In the genomic region with DNA sequence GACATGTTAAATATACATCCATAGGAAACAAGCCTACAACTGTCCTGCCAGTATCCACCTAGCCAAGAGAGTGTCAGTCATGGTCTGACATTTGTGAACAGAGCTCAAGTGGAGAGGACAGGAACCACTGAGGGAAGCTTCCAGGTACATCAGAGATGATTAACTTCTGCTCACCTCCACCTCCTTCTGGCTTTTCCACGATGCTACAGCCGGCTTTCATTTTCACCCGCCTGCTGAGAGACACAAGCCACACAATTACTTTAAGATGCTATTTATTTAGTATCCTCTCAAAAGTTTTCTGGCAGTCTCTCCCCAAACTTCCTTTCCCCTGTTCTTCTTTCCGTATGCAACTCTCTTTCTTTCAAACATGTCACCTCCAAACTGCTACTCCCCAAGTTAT, we compare ENCODE assay signal across 12 cellular contexts. TPM values are rescaled to one million over a fixed set of nuclear protein-coding genes. Genes with fewer than 3 reads are reported as not detected.
DNase-seq lines count a peak whose midpoint lies in the region; ATAC-seq and TF ChIP-seq lines count a peak whose summit lies in the region.
"Had no signal": no experiment of that assay in that cellular context is flagged by ENCODE, and none has a peak within 500 bp of the region (broad histone marks: within the 10 kb centered on the region; RNA-seq: fewer than 3 reads in every experiment).

No MANE protein-coding gene starts in this region.

- TF ChIP-seq CTCF in KMS-11 (conservative IDR thresholded peaks at IDR 0.05; ENCODE audit: low read depth, low read length) (peak; percentile 71), brain microvascular endothelial cell (IDR thresholded peaks at IDR 0.05; ENCODE audit: low read depth, low read length, missing control alignments) (peak; percentile 23), neural cell (IDR thresholded peaks at IDR 0.05; ENCODE audit: poor library complexity, severe bottlenecking) (peak; percentile 32)

- in situ Hi-C loops in brain microvascular endothelial cell (cut with HindIII; ENCODE audit: low pct_ligation_motif_present, low sequenced_read_pairs) = no loop called here

- no peaks in the 10 kb centered on the region for H3F3A ChIP-seq in neural cell (ENCODE audit: insufficient read depth, low read length, poor library complexity, severe bottlenecking)

- H3K27me3 ChIP-seq in CD4-positive, alpha-beta memory T cell (ENCODE audit: insufficient read depth, low read length) = no peaks in the 10 kb centered on the region
- H3K27me3 ChIP-seq in KMS-11 (ENCODE audit: insufficient read depth, low read depth) = no peaks in the 10 kb centered on the region
- H3K27me3 ChIP-seq in brain microvascular endothelial cell (replicated peaks) = no peaks in the 10 kb centered on the region
- no peaks in the 10 kb centered on the region for H3K27me3 ChIP-seq in neural cell (ENCODE audit: insufficient read depth, low read depth, low read length)

- peaks cover 31 to 59% of the 10 kb centered on the region in 2 donors for H3K36me3 Mint-ChIP-seq in CD4-positive, alpha-beta memory T cell

- CTCF ChIA-PET in CD4-positive, alpha-beta memory T cell (lab: Charles Lee; ENCODE audit: partially characterized antibody) = interaction anchor here (0.7 to 2.2 kb wide), 5 partner anchors 9 to 48 kb away, joined by 3 to 12 read pairs (median 5); no protein-coding TSS in a partner anchor

- H3K4me2 ChIP-seq in KMS-11 = peak overlapping the region; percentile 92
- H3K4me2 ChIP-seq in neural cell (ENCODE audit: low read length) = peak overlapping the region; percentile 99

- no peak for ATAC-seq in HG02642 (IDR thresholded peaks at IDR 0.05; ENCODE audit: poor library complexity, unreplicated experiment)
- ATAC-seq in HG03342 (IDR thresholded peaks at IDR 0.05; ENCODE audit: unreplicated experiment) = no peak

- peak overlapping the region; percentile 89 to 98 (median 96) for H3K27ac Mint-ChIP-seq in CD4-positive, alpha-beta memory T cell

- H2AFZ ChIP-seq in KMS-11 (ENCODE audit: low read depth) = no peak overlapping the region
- H2AFZ ChIP-seq in neural cell (ENCODE audit: low read depth, low read length) = no peak overlapping the region

- H3K9ac ChIP-seq in KMS-11 (peak overlapping the region; percentile 73; the same call in 1 of the 2 replicates), neural cell (ENCODE audit: low read length) (peak overlapping the region; percentile 95)

- TF ChIP-seq EP300 in neural cell (conservative IDR thresholded peaks at IDR 0.05; ENCODE audit: poor library complexity, severe bottlenecking) = no peak

- peaks cover 26% of the 10 kb centered on the region for H3K36me3 ChIP-seq in CD4-positive, alpha-beta memory T cell (ENCODE audit: insufficient read depth, low read length)
- H3K36me3 ChIP-seq in KMS-11 (ENCODE audit: insufficient read depth) = peaks cover 17% of the 10 kb centered on the region; the same call in 1 of the 2 replicates
- H3K36me3 ChIP-seq in brain microvascular endothelial cell (replicated peaks) = peaks cover 47% of the 10 kb centered on the region
- peaks cover 4% of the 10 kb centered on the region for H3K36me3 ChIP-seq in neural cell (ENCODE audit: insufficient read depth, low read length)

- peaks cover 54% of the 10 kb centered on the region for H3K79me2 ChIP-seq in KMS-11 (ENCODE audit: insufficient read depth, low read depth)
- H3K79me2 ChIP-seq in neural cell (replicated peaks; ENCODE audit: insufficient read depth, low read length) = peaks cover 17% of the 10 kb centered on the region

- peaks cover 69% of the 10 kb centered on the region for H3K4me1 ChIP-seq in CD4-positive, alpha-beta memory T cell (ENCODE audit: insufficient read depth, low read length)
- H3K4me1 ChIP-seq in KMS-11 (ENCODE audit: low read depth, poor library complexity, severe bottlenecking) = peaks cover 68% of the 10 kb centered on the region

- H3K4me3 ChIP-seq in CD4-positive, alpha-beta memory T cell (ENCODE audit: low read length in 2 of 2) = no peak overlapping the region
- H3K4me3 ChIP-seq in KMS-11 (IDR thresholded peaks at IDR 0.05; ENCODE audit: insufficient read depth, low read depth, low read length) (peak overlapping the region; percentile 88), brain microvascular endothelial cell (ENCODE audit: low read depth, low read length) (peak overlapping the region; percentile 93), neural cell (ENCODE audit: low read length) (peak overlapping the region; percentile 92)

- no peak for DNase-seq in CD4-positive, alpha-beta memory T cell
- DNase-seq in brain microvascular endothelial cell (no peak), NCI-H748 treated with DMSO at 0.1 percent for 48 hours (lab: John Stamatoyannopoulos, UW) (no peak), SKM-1 (lab: John Stamatoyannopoulos, UW; ENCODE audit: unreplicated experiment) (no peak)
- DNase-seq: NCI-H1092 treated with DMSO at 0.1 percent for 48 hours, T1000 had no signal

- POLR2A ChIA-PET in CD4-positive, alpha-beta memory T cell (lab: Charles Lee; ENCODE audit: partially characterized antibody) = no interaction called here

- TF ChIP-seq RAD21 in neural cell (conservative IDR thresholded peaks at IDR 0.05) = no peak

- H3K4me1 Mint-ChIP-seq in CD4-positive, alpha-beta memory T cell = peaks cover 61 to 82% (median 72%) of the 10 kb centered on the region in 4 donors

- H3K27ac ChIP-seq in CD4-positive, alpha-beta memory T cell (ENCODE audit: low read depth, low read length) = peak overlapping the region; percentile 3
- H3K27ac ChIP-seq in KMS-11 = peak overlapping the region; percentile 51
- no peak overlapping the region for H3K27ac ChIP-seq in brain microvascular endothelial cell
- no peak overlapping the region for H3K27ac ChIP-seq in neural cell (ENCODE audit: low read length)

- H4K20me1 ChIP-seq in KMS-11 (ENCODE audit: insufficient read depth) (no peaks in the 10 kb centered on the region), neural cell (ENCODE audit: insufficient read depth) (peaks cover 3% of the 10 kb centered on the region)

- intact Hi-C loops in CD4-positive, alpha-beta memory T cell (cut with micrococcal nuclease) = loop anchor here (5.0 kb wide), 1 partner anchor 244 kb away; a partner anchor contains a TSS

- H3K27me3 Mint-ChIP-seq in CD4-positive, alpha-beta memory T cell = no peaks in the 10 kb centered on the region

- H3K9me3 Mint-ChIP-seq in CD4-positive, alpha-beta memory T cell = no peaks in the 10 kb centered on the region

- no peaks in the 10 kb centered on the region for H3K9me3 ChIP-seq in CD4-positive, alpha-beta memory T cell (ENCODE audit: control insufficient read depth in 1 of 2, low read length in 2 of 2)
- no peaks in the 10 kb centered on the region for H3K9me3 ChIP-seq in neural cell (ENCODE audit: low read length)

- peak overlapping the region; percentile 94 to 98 (median 96) for H3K4me3 Mint-ChIP-seq in CD4-positive, alpha-beta memory T cell

- H3K9me2 ChIP-seq in neural cell (ENCODE audit: insufficient read depth, low read length) = no peaks in the 10 kb centered on the region

TF ChIP-seq in neural cell, 6 proteins besides CTCF, POLR2A, EP300 and RAD21:
- no peak for TF ChIP-seq EZH2 (IDR thresholded peaks at IDR 0.05; ENCODE audit: borderline replicate concordance, insufficient read depth, low read length, poor library complexity, severe bottlenecking)
- TF ChIP-seq SMC3 (conservative IDR thresholded peaks at IDR 0.05; ENCODE audit: poor library complexity) = no peak
- TF ChIP-seq, protein P1, sequence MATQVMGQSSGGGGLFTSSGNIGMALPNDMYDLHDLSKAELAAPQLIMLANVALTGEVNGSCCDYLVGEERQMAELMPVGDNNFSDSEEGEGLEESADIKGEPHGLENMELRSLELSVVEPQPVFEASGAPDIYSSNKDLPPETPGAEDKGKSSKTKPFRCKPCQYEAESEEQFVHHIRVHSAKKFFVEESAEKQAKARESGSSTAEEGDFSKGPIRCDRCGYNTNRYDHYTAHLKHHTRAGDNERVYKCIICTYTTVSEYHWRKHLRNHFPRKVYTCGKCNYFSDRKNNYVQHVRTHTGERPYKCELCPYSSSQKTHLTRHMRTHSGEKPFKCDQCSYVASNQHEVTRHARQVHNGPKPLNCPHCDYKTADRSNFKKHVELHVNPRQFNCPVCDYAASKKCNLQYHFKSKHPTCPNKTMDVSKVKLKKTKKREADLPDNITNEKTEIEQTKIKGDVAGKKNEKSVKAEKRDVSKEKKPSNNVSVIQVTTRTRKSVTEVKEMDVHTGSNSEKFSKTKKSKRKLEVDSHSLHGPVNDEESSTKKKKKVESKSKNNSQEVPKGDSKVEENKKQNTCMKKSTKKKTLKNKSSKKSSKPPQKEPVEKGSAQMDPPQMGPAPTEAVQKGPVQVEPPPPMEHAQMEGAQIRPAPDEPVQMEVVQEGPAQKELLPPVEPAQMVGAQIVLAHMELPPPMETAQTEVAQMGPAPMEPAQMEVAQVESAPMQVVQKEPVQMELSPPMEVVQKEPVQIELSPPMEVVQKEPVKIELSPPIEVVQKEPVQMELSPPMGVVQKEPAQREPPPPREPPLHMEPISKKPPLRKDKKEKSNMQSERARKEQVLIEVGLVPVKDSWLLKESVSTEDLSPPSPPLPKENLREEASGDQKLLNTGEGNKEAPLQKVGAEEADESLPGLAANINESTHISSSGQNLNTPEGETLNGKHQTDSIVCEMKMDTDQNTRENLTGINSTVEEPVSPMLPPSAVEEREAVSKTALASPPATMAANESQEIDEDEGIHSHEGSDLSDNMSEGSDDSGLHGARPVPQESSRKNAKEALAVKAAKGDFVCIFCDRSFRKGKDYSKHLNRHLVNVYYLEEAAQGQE (IDR thresholded peaks at IDR 0.05; ENCODE audit: borderline replicate concordance) = no peak
- no peak for TF ChIP-seq TAF1 (IDR thresholded peaks at IDR 0.05; ENCODE audit: low read depth)
- TF ChIP-seq POLR2AphosphoS5 (IDR thresholded peaks at IDR 0.05) = no peak
- no peak for TF ChIP-seq MXI1 (conservative IDR thresholded peaks at IDR 0.05; ENCODE audit: poor library complexity, severe bottlenecking)

RNA-seq across cellular contexts. Expression of a gene that starts 2.1 kb away (rescaled TPM):
- total RNA-seq in CD4-positive, alpha-beta memory T cell = 10 to 100 TPM; 30.5 to 31.8 TPM
- 10 to 100 TPM in 1 of 2 donors, 1 to 10 TPM in 1; 7.3 to 11.2 TPM for polyA plus RNA-seq in CD4-positive, alpha-beta memory T cell
- polyA plus RNA-seq in neural cell = 7.6 and 9.9 TPM in 2 replicates
- polyA minus RNA-seq in neural cell = 36.3 and 39.4 TPM in 2 replicates

RNA-seq across cellular contexts. Expression of a gene that starts 36.5 kb away (rescaled TPM):
- total RNA-seq in CD4-positive, alpha-beta memory T cell = not detected
- not detected for polyA plus RNA-seq in CD4-positive, alpha-beta memory T cell
- polyA plus RNA-seq in neural cell = not detected in 2 replicates
- polyA minus RNA-seq in neural cell = not detected in 2 replicates
- total RNA-seq: cerebellum, lung microvascular endothelial cell had no signal

Comparison
In these comparisons a context has a peak if more than half of its experiments do, and no peak if none do; other contexts are left out.
1. H3K27ac ChIP-seq: peak in CD4-positive, alpha-beta memory T cell (single experiment) and KMS-11 (single experiment); none in brain microvascular endothelial cell (single experiment) and neural cell (single experiment).
2. H3K4me3 ChIP-seq: peak in KMS-11 (single experiment), brain microvascular endothelial cell (single experiment) and neural cell (single experiment); none in CD4-positive, alpha-beta memory T cell (0 of 2).
3. Peak in every context shown above with its lines, with median percentiles within 50 percentile points of each other: CTCF ChIP-seq.